22 cellular contexts compared by ENCODE assay signal in the genomic region with DNA sequence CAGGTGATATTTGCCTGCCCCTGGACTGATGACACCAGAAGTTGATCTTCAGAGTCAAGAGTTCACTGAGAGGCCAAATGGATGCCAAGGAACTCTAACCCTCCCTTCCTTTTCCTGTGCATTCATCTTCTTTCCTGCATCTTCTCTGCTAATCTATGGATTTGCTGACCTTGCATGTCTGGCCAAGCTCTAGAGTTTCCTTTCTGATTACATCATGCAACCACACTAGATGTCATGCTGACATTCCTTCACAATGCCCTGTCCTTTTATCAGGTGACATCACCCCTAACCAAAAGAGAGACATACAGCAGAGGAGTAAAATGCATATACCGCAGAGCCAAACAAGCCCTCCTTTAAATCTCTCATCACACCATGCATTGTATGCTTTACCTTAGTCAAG.
DNase-seq lines count a peak whose midpoint lies in the region; ATAC-seq, FAIRE-seq and TF ChIP-seq lines count a peak whose summit lies in the region.
"Had no signal": no experiment of that assay in that cellular context is flagged by ENCODE, and none has a peak within 500 bp of the region (broad histone marks: within the 10 kb centered on the region; RNA-seq: fewer than 3 reads in every experiment).

No MANE protein-coding gene starts in this region.

- no peaks in the 10 kb centered on the region for H3K27me3 ChIP-seq in bronchial epithelial cell (ENCODE audit: control insufficient read depth, insufficient read depth, low read length)
- H3K27me3 ChIP-seq: BLaER1, SJCRH30 had no signal

- peak; percentile 36 for DNase-seq in ELR (ENCODE audit: low read depth)
- DNase-seq in HTR-8/SVneo (ENCODE audit: insufficient read length, low spot score), result no peak
- DNase-seq in bronchial epithelial cell (ENCODE audit: low read depth), result peak; percentile 45
- no peak for DNase-seq in NCI-H2081 treated with DMSO at 0.1 percent for 48 hours (lab: John Stamatoyannopoulos, UW)
- no peak for DNase-seq in Right ventricle myocardium inferior (ENCODE audit: missing footprints)
- no peak for DNase-seq in NCI-H1092 treated with DMSO at 0.1 percent for 48 hours (lab: John Stamatoyannopoulos, UW)
- DNase-seq in SIG-M5 treated with dmso at 0.1 percent for 504 hours (lab: John Stamatoyannopoulos, UW; ENCODE audit: unreplicated experiment), result no peak
- DNase-seq: CD8-positive, alpha-beta T cell; DMS79; GF-D8; NCI-H1092; NCI-H1694; NCI-H2107; NCI-H345; NCI-H526 treated with DMSO at 0.1 percent for 48 hours; NK-92 treated with Interleukin-12 subunit alpha and Interleukin-12 subunit beta, amount 100 ng/mL, for 24 hours; RPMI8226; SW 1271 had no signal

- H3K4me3 ChIP-seq in bronchial epithelial cell (ENCODE audit: low read depth, low read length), result no peak overlapping the region
- H3K4me3 ChIP-seq: BLaER1, SJCRH30 had no signal

- TF ChIP-seq CTCF in bronchial epithelial cell (IDR thresholded peaks at IDR 0.05; ENCODE audit: insufficient read depth, low read length, severe bottlenecking), result no peak

- FAIRE-seq in HTR-8/SVneo (lab: Jason Lieb, UNC), result peak; percentile 33
- no peak for FAIRE-seq in bronchial epithelial cell (lab: Jason Lieb, UNC)
- FAIRE-seq: D721Med, H54 had no signal

- no peaks in the 10 kb centered on the region for H3K36me3 ChIP-seq in bronchial epithelial cell (ENCODE audit: control insufficient read depth, insufficient read depth, low read length)
- H3K36me3 ChIP-seq: BLaER1, SJCRH30 had no signal

- no peak for ATAC-seq in Right ventricle myocardium inferior
- ATAC-seq: CD8-positive, alpha-beta T cell had no signal

- intact Hi-C loops in Right ventricle myocardium inferior (cut with DNase I), result no loop called here

Comparison
In these comparisons a context has a peak if more than half of its experiments do, and no peak if none do; other contexts are left out.
1. DNase-seq: peak in ELR (single experiment) and bronchial epithelial cell (single experiment); none in HTR-8/SVneo (single experiment), NCI-H2081 treated with DMSO at 0.1 percent for 48 hours (single experiment), Right ventricle myocardium inferior (single experiment), NCI-H1092 treated with DMSO at 0.1 percent for 48 hours (single experiment) and SIG-M5 treated with dmso at 0.1 percent for 504 hours (single experiment).